In genomic region chr3:124887177-124887995, GRCh38 we compare ENCODE assay signal across 1 cellular context.
TF ChIP-seq lines count a peak whose summit lies in the region.

TSS of gene ITGB5 (minus strand) at chr3:124887365. CDS start at chr3:124887000, 365 bp downstream.

TF ChIP-seq in H1, 55 proteins besides CTCF, POLR2A, EP300 and RAD21 (continued from another document):
- TF ChIP-seq USF2 (IDR thresholded peaks at IDR 0.05; ENCODE audit: low read length) (no peak), POLR2AphosphoS5 (IDR thresholded peaks at IDR 0.05; ENCODE audit: low read depth, low read length) (peak; percentile 33), TBP (IDR thresholded peaks at IDR 0.05; ENCODE audit: low read depth, low read length) (peak; percentile 95), CBX5 (IDR thresholded peaks at IDR 0.05; ENCODE audit: low read depth, low read length) (no peak), POU5F1 (IDR thresholded peaks at IDR 0.05; ENCODE audit: low read depth, low read length) (no peak), CREB1 (IDR thresholded peaks at IDR 0.05) (no peak), SIRT6 (IDR thresholded peaks at IDR 0.05; ENCODE audit: low read length) (no peak), SIN3A (conservative IDR thresholded peaks at IDR 0.05 in 1 of 2, IDR thresholded peaks at IDR 0.05 in 1 of 2; ENCODE audit: low read depth in 1 of 2, low read length in 2 of 2) (0 out of 4 replicates have a peak, but pooled peaks of 1 of the 2 experiments have one; percentile 36), SIX5 (IDR thresholded peaks at IDR 0.05; ENCODE audit: low read depth, low read length) (no peak), RBBP5 (IDR thresholded peaks at IDR 0.05; ENCODE audit: borderline replicate concordance, low read depth, low read length) (peak; percentile 44; the same call in 1 of the 2 replicates), KDM4A (IDR thresholded peaks at IDR 0.05; ENCODE audit: low read depth, low read length, severe bottlenecking) (no peak), HDAC2 (IDR thresholded peaks at IDR 0.05; ENCODE audit: borderline replicate concordance in 1 of 2, low read depth in 2 of 2, low read length in 2 of 2) (peak in 1 of 2 experiments; percentile 71; a peak in 2 of 4 replicates), EGR1 (IDR thresholded peaks at IDR 0.05; ENCODE audit: borderline replicate concordance, low read depth, low read length) (no peak), BCL11A (IDR thresholded peaks at IDR 0.05; ENCODE audit: low read depth in 2 of 2, low read length in 2 of 2) (no peak), KDM1A (IDR thresholded peaks at IDR 0.05; ENCODE audit: borderline replicate concordance, low read length) (0 out of 2 replicates have a peak, but pooled peaks have one; percentile 56), NRF1 (IDR thresholded peaks at IDR 0.05; ENCODE audit: low read depth, low read length) (no peak), MAX (IDR thresholded peaks at IDR 0.05) (peak; percentile 42; the same call in 1 of the 2 replicates)
